9 cellular contexts compared by ENCODE assay signal in genomic region chr1:19179597-19180271, GRCh38. TPM values are rescaled to one million over a fixed set of nuclear protein-coding genes. Genes with fewer than 3 reads are reported as not detected.
DNase-seq lines count a peak whose midpoint lies in the region; ATAC-seq, FAIRE-seq and TF ChIP-seq lines count a peak whose summit lies in the region.
"Had no signal": no experiment of that assay in that cellular context is flagged by ENCODE, and none has a peak within 500 bp of the region (broad histone marks: within the 10 kb centered on the region; RNA-seq: fewer than 3 reads in every experiment).

No MANE protein-coding gene starts in this region.

- POLR2A ChIA-PET in H1 (lab: Charles Lee; ENCODE audit: partially characterized antibody), result interaction anchor here (0.7 to 1.2 kb wide), 2 partner anchors 33 to 51 kb away, joined by 3 read pairs; no protein-coding TSS in a partner anchor

- no peak overlapping the region for H2BK15ac ChIP-seq in H1 (ENCODE audit: low read length)

- no peaks in the 10 kb centered on the region for H3K27me3 ChIP-seq in H1 (replicated peaks in 1 of 4; ENCODE audit: control insufficient read depth in 3 of 4, extremely low read depth in 1 of 4, insufficient read depth in 3 of 4, low read length in 3 of 4)
- H3K27me3 ChIP-seq in ovary, result no peaks in the 10 kb centered on the region

- no peak overlapping the region for H4K8ac ChIP-seq in H1 (ENCODE audit: extremely low read depth, insufficient read depth, low read length)

- H4K5ac ChIP-seq in H1 (ENCODE audit: insufficient read length, low read depth, low read length), result no peak overlapping the region

- CTCF ChIA-PET in H1 (lab: Charles Lee; ENCODE audit: partially characterized antibody), result interaction anchor here (0.5 to 2.7 kb wide), 18 partner anchors 8 to 1921 kb away, joined by 3 to 12 read pairs (median 3); no protein-coding TSS in a partner anchor

- H2BK12ac ChIP-seq in H1 (ENCODE audit: low read depth, low read length), result no peak overlapping the region

- peaks cover 2% of the 10 kb centered on the region; the same call in 1 of the 2 replicates for H3K23me2 ChIP-seq in H1 (ENCODE audit: low read depth, low read length)

- 88% methylated on average over 8 of the region's 8 CpGs; no CpG with 5 or more reads in 1 of the 2 experiments for WGBS in H1 (ENCODE audit: extremely low coverage in 1 of 2, insufficient coverage in 1 of 2, insufficient read length in 1 of 2, insufficient replicate concordance in 2 of 2, low coverage in 1 of 2, low lambda C conversion rate in 2 of 2, missing lambda C conversion rate in 1 of 2), 2 experiments
- WGBS in ovary, 3 donors, result 52 to 74% (median 59%) methylated on average over 8 of the region's 8 CpGs

- H3K18ac ChIP-seq in H1 (ENCODE audit: extremely low read depth, low read length), result no peak overlapping the region

- intact Hi-C loops in ovary (cut with DNase I), result loop anchor here in 2 of 4 donors (2.0 to 10.0 kb wide), 2 partner anchors 55 to 61 kb away; no protein-coding TSS in a partner anchor

- no peak overlapping the region for H2BK20ac ChIP-seq in H1 (ENCODE audit: low read length)

- no peak overlapping the region for H3K27ac ChIP-seq in H1 (ENCODE audit: low read depth, low read length)
- no peak overlapping the region for H3K27ac ChIP-seq in ovary

- H4K91ac ChIP-seq in H1 (replicated peaks; ENCODE audit: insufficient read length, low read length), result no peak overlapping the region

- DNase-seq in stimulated activated CD8-positive, alpha-beta memory T cell treated with anti-CD3 and anti-CD28 coated beads, Interleukin-12 subunit alpha, Interleukin-12 subunit beta, amount 100 ng/mL, for 1 hour (ENCODE audit: low read depth), result peak; percentile 4
- no peak for DNase-seq in stimulated activated CD8-positive, alpha-beta memory T cell treated with anti-CD3 and anti-CD28 coated beads, Interleukin-4, amount 100 ng/mL, for 48 hours
- peak; percentile 12 for DNase-seq in RPMI8226
- DNase-seq in H1 (ENCODE audit: low read depth in 1 of 2, low spot score in 2 of 2), result no peak
- DNase-seq in ovary, result peak in 3 of 5 donors; percentile 23 to 27 (median 24)
- no peak for DNase-seq in GM20000 (ENCODE audit: low spot score)
- no peak for DNase-seq in HK-2 (ENCODE audit: unreplicated experiment)

- H3K4me2 ChIP-seq in H1 (ENCODE audit: insufficient read depth in 1 of 2, low read depth in 2 of 2, low read length in 2 of 2), result no peak overlapping the region

- H3K36me3 ChIP-seq in H1 (ENCODE audit: control insufficient read depth in 2 of 4, insufficient read depth in 4 of 4, low read length in 3 of 4), result peaks cover 54 to 88% (median 73%) of the 10 kb centered on the region in 4 experiments
- no peaks in the 10 kb centered on the region for H3K36me3 ChIP-seq in ovary

- ATAC-seq in HG02623 (IDR thresholded peaks at IDR 0.05; ENCODE audit: unreplicated experiment), result no peak

- no peak overlapping the region for H3K14ac ChIP-seq in H1 (ENCODE audit: insufficient read length)

- no peak overlapping the region for H2BK5ac ChIP-seq in H1 (ENCODE audit: low read depth, low read length)

- H3K79me2 ChIP-seq in H1 (ENCODE audit: control insufficient read depth in 1 of 2, insufficient read depth in 2 of 2, low read length in 2 of 2), result no peaks in the 10 kb centered on the region

- TF ChIP-seq RAD21 in H1 (IDR thresholded peaks at IDR 0.05 in 1 of 2, conservative IDR thresholded peaks at IDR 0.05 in 1 of 2; ENCODE audit: low read depth in 2 of 2, low read length in 2 of 2), result no peak

- TF ChIP-seq EP300 in H1 (IDR thresholded peaks at IDR 0.05; ENCODE audit: borderline replicate concordance in 1 of 2, low read depth in 2 of 2, low read length in 2 of 2) (no peak), ovary (IDR thresholded peaks at IDR 0.05) (no peak)

- no peaks in the 10 kb centered on the region for H3K4me1 ChIP-seq in H1 (replicated peaks in 1 of 4; ENCODE audit: control insufficient read depth in 3 of 4, insufficient read depth in 4 of 4, low read length in 3 of 4)
- no peaks in the 10 kb centered on the region for H3K4me1 ChIP-seq in ovary (ENCODE audit: insufficient read depth)

- H3K9me3 ChIP-seq in H1 (ENCODE audit: insufficient read depth in 2 of 2, low read depth in 1 of 2, low read length in 1 of 2), result no peaks in the 10 kb centered on the region; a peak in 1 of 4 replicates
- no peaks in the 10 kb centered on the region for H3K9me3 ChIP-seq in ovary

- peak; percentile 45 for FAIRE-seq in H1 (lab: Jason Lieb, UNC)
- FAIRE-seq: colon had no signal

- TF ChIP-seq POLR2A in H1 (IDR thresholded peaks at IDR 0.05; ENCODE audit: control extremely low read depth in 1 of 2, low read depth in 2 of 2, low read length in 2 of 2) (no peak), ovary (IDR thresholded peaks at IDR 0.05) (no peak)

- H3K79me1 ChIP-seq in H1 (ENCODE audit: low read depth, low read length), result no peaks in the 10 kb centered on the region

- no peak overlapping the region for H3K4ac ChIP-seq in H1 (replicated peaks; ENCODE audit: insufficient read length, low read depth, low read length)

- H3K56ac ChIP-seq in H1 (replicated peaks; ENCODE audit: insufficient read length, low read depth, low read length), result no peak overlapping the region

- no peak overlapping the region for H2AFZ ChIP-seq in H1 (ENCODE audit: low read length)

- no peak overlapping the region for H3K9ac ChIP-seq in H1 (replicated peaks in 1 of 4; ENCODE audit: extremely low read depth in 1 of 4, low read depth in 3 of 4, low read length in 3 of 4)

- peak in 2 of 3 experiments; percentile 6 to 27; a peak in 2 of 4 replicates for TF ChIP-seq CTCF in H1 (IDR thresholded peaks at IDR 0.05; ENCODE audit: control extremely low read depth in 1 of 3, insufficient read depth in 1 of 3, low read depth in 1 of 3, low read length in 3 of 3)
- peak in 2 of 3 donors; percentile 15 to 52 for TF ChIP-seq CTCF in ovary (IDR thresholded peaks at IDR 0.05)
- TF ChIP-seq CTCF in GM20000 (IDR thresholded peaks at IDR 0.05; ENCODE audit: extremely low read depth, missing control alignments), result no peak

- H3K23ac ChIP-seq in H1 (ENCODE audit: insufficient read length), result no peak overlapping the region

- H3K4me3 ChIP-seq in H1 (ENCODE audit: extremely low read depth in 1 of 4, insufficient read depth in 2 of 4, low read depth in 3 of 4, low read length in 4 of 4) (no peak overlapping the region), ovary (no peak overlapping the region)

- H2AK5ac ChIP-seq in H1 (ENCODE audit: low read depth, low read length), result no peak overlapping the region

- H4K20me1 ChIP-seq in H1 (replicated peaks in 1 of 2; ENCODE audit: control insufficient read depth in 1 of 2, insufficient read depth in 2 of 2, low read length in 2 of 2), result peaks cover 0 to 4% of the 10 kb centered on the region in 2 experiments

- H2BK120ac ChIP-seq in H1 (replicated peaks; ENCODE audit: low read depth, low read length), result no peak overlapping the region

TF ChIP-seq in H1, 55 proteins besides CTCF, POLR2A, EP300 and RAD21:
- TF ChIP-seq TAF7 (optimal IDR thresholded peaks at IDR 0.05; ENCODE audit: borderline replicate concordance, low read depth, low read length) (no peak), FOSL1 (IDR thresholded peaks at IDR 0.05; ENCODE audit: insufficient read depth, low read depth, low read length) (no peak)

RNA-seq across cellular contexts. Expression of gene UBR4, which starts 30.3 kb away (rescaled TPM):
- total RNA-seq in H1 (2021; fragmentation: NEBNext Ultra II Directional; extraction: Animal tissue kit (Norgen Biotek cat#: 25700)), result 148 and 152 TPM in 2 replicates
- 139 and 168 TPM in 2 replicates for polyA plus RNA-seq in H1 (2011; rRNA removed)
- polyA plus RNA-seq in H1 (2011; cell fraction: cytosol; rRNA removed), result 98.3 TPM
- polyA plus RNA-seq in H1 (2011; cell fraction: nucleus; rRNA removed), result 689 TPM
- polyA plus RNA-seq in H1 (2012, experiment 1 of 2), result 141 to 220 TPM (median 170 TPM) in 4 replicates
- 34.1 TPM for polyA plus RNA-seq in H1 (2012, experiment 2 of 2)
- polyA plus RNA-seq in H1 (2013, experiment 1 of 2), result 59.5 TPM
- polyA plus RNA-seq in H1 (2013, experiment 2 of 2), result 42.7 TPM
- polyA minus RNA-seq in H1 (2011; rRNA and poly(A)+ RNA removed), result 298 and 335 TPM in 2 replicates
- 201 TPM for polyA minus RNA-seq in H1 (2011; cell fraction: cytosol; rRNA and poly(A)+ RNA removed)
- 436 TPM for polyA minus RNA-seq in H1 (2011; cell fraction: nucleus; rRNA and poly(A)+ RNA removed)
- total RNA-seq in ovary, result 100 to 1,000 TPM in 5 of 7 donors, 10 to 100 TPM in 2; 86.7 to 139 (median 120) TPM
- polyA plus RNA-seq in ovary, result 100 to 1,000 TPM in 1 of 2 donors, 10 to 100 TPM in 1; 78.7 to 118 TPM

Comparison
In these comparisons a context has a peak if more than half of its experiments do, and no peak if none do; other contexts are left out.
1. DNase-seq: peak in stimulated activated CD8-positive, alpha-beta memory T cell treated with anti-CD3 and anti-CD28 coated beads, Interleukin-12 subunit alpha, Interleukin-12 subunit beta, amount 100 ng/mL, for 1 hour (single experiment), RPMI8226 (single experiment) and ovary (3 of 5); none in stimulated activated CD8-positive, alpha-beta memory T cell treated with anti-CD3 and anti-CD28 coated beads, Interleukin-4, amount 100 ng/mL, for 48 hours (single experiment), H1 (0 of 2), GM20000 (single experiment) and HK-2 (single experiment).